In the genomic region with DNA sequence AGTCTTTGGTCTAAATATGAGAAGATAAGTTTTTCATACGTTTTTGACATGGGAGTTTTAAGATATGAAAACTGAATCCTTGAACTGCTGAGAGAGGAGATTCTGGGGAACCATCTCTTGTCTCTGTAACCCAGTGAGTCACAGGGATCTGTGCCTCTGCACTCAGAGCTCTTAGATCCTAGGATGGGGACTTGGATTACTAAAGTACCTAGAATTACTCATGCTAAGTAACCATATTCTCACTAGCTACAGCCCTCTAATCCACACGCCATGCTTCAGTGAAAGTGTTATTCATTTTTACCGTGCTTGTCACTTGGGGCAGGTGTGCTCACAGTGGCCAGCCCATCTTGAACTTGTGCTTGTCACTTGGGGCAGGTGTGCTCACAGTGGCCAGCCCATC, we compare ENCODE assay signal across 1 cellular context.
TF ChIP-seq lines count a peak whose summit lies in the region.

No MANE protein-coding gene starts in this region.

TF ChIP-seq in IMR-90, 13 proteins besides CTCF, POLR2A, EP300 and RAD21:
- no peak for TF ChIP-seq MAFK (IDR thresholded peaks at IDR 0.05; ENCODE audit: low read depth, low read length)
- TF ChIP-seq MXI1 (IDR thresholded peaks at IDR 0.05; ENCODE audit: borderline replicate concordance, low read depth, low read length), result no peak
- TF ChIP-seq, protein P1, sequence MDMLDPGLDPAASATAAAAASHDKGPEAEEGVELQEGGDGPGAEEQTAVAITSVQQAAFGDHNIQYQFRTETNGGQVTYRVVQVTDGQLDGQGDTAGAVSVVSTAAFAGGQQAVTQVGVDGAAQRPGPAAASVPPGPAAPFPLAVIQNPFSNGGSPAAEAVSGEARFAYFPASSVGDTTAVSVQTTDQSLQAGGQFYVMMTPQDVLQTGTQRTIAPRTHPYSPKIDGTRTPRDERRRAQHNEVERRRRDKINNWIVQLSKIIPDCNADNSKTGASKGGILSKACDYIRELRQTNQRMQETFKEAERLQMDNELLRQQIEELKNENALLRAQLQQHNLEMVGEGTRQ (IDR thresholded peaks at IDR 0.05; ENCODE audit: low read depth, low read length), result no peak
- TF ChIP-seq RFX5 (IDR thresholded peaks at IDR 0.05; ENCODE audit: low read depth, low read length), result no peak
- TF ChIP-seq CHD1 (IDR thresholded peaks at IDR 0.05; ENCODE audit: low read depth, low read length), result no peak
- no peak for TF ChIP-seq SMC3 (IDR thresholded peaks at IDR 0.05; ENCODE audit: low read depth, low read length)
- TF ChIP-seq, protein P2, sequence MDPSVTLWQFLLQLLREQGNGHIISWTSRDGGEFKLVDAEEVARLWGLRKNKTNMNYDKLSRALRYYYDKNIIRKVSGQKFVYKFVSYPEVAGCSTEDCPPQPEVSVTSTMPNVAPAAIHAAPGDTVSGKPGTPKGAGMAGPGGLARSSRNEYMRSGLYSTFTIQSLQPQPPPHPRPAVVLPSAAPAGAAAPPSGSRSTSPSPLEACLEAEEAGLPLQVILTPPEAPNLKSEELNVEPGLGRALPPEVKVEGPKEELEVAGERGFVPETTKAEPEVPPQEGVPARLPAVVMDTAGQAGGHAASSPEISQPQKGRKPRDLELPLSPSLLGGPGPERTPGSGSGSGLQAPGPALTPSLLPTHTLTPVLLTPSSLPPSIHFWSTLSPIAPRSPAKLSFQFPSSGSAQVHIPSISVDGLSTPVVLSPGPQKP (IDR thresholded peaks at IDR 0.05; ENCODE audit: borderline replicate concordance, low read depth, low read length), result no peak
- no peak for TF ChIP-seq BHLHE40 (IDR thresholded peaks at IDR 0.05; ENCODE audit: low read depth, low read length)
- no peak for TF ChIP-seq MAZ (IDR thresholded peaks at IDR 0.05; ENCODE audit: borderline replicate concordance, low read depth, low read length)
- TF ChIP-seq FOS (IDR thresholded peaks at IDR 0.05; ENCODE audit: low read depth, low read length), result no peak
- no peak for TF ChIP-seq CEBPB (IDR thresholded peaks at IDR 0.05; ENCODE audit: low read depth, low read length)
- TF ChIP-seq NFE2L2 (IDR thresholded peaks at IDR 0.05; ENCODE audit: low read depth, low read length), result no peak
